Comparison of ENCODE assay signal across 8 cellular contexts in the genomic region with DNA sequence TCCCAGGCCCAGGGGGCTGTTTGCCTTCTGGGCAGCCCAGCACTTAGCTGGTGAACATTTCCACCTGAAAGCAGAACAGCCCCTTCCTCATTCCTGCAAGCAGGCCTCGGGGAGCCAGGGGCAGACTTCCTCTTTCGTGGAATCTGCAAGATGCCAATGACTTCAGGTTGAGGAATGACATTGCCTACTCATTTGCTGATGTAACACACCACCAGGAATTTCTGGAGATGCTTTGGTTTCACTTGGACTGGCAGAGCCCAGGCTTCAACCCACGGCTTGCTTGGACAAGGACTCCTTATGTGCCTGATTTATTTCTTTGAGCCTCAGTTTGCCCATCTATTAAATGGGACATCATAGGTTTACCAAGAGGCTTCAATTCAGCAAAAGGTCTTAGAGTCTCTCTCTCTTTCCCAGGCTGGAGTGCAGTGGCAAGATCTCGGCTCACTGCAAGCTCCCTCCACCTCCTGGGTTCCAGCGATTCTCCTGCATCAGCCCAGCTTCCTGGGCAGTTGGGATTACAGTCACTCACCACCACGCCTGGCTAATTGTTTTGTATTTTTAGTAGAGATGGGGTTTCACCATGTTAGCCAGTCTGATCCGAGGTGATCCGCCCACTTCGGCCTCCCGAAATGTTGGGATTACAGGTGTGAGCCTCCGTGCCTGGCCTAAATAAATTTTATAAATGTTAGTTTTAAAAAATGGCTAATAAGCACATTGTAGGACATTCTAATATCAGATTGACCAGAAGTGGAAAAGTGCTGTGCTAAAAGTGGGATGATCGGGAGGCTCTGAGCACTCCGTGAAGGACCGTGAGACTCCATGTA.
DNase-seq lines count a peak whose midpoint lies in the region; ATAC-seq lines count a peak whose summit lies in the region.

No MANE protein-coding gene starts in this region.

- peak; percentile 88 for DNase-seq in AG08395 (ENCODE audit: low spot score)
- DNase-seq in HK-2 (ENCODE audit: unreplicated experiment), result peak; percentile 61
- peak; percentile 75 for DNase-seq in amniotic stem cell (lab: John Stamatoyannopoulos, UW)
- DNase-seq in medulla oblongata (ENCODE audit: extremely low spot score), result peak; percentile 59
- no peak for DNase-seq in Ammon's horn (ENCODE audit: low spot score)
- DNase-seq in SIG-M5 treated with dmso at 0.1 percent for 504 hours (lab: John Stamatoyannopoulos, UW; ENCODE audit: unreplicated experiment), result no peak
- DNase-seq in NCI-H146 treated with DMSO at 0.1 percent for 48 hours (lab: John Stamatoyannopoulos, UW; ENCODE audit: unreplicated experiment), result no peak

- no peak for ATAC-seq in HG02678 (IDR thresholded peaks at IDR 0.05; ENCODE audit: unreplicated experiment)

Comparison
In these comparisons a context has a peak if more than half of its experiments do, and no peak if none do; other contexts are left out.
1. DNase-seq: peak in AG08395 (single experiment), HK-2 (single experiment), amniotic stem cell (single experiment) and medulla oblongata (single experiment); none in Ammon's horn (single experiment), SIG-M5 treated with dmso at 0.1 percent for 504 hours (single experiment) and NCI-H146 treated with DMSO at 0.1 percent for 48 hours (single experiment).